ENCODE assay signal across 2 cellular contexts in the genomic region with DNA sequence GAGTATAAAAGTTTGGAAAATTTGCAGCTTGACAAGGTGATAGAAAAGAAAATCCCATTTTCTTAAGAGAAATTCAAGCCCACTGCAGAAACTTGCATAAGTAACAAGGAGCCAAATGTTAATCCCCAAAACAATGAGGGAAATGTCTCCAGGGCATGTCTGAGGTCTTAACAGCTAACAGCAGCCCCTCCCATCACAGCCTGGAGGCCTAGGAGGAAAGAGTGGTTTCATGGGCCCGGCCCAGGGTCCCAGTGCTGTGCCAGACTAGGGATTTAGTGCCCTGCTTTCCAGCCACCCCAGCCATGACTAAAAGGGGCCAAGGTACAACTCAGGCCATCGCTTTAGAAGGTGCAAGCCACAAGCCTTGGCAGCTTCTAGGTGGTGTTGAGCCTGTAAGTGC.
TF ChIP-seq lines count a peak whose summit lies in the region.

No MANE protein-coding gene starts in this region.

TF ChIP-seq in IMR-90, 13 proteins besides CTCF, POLR2A, EP300 and RAD21:
- no peak for TF ChIP-seq ELK1 (IDR thresholded peaks at IDR 0.05; ENCODE audit: borderline replicate concordance, low read depth, low read length)
- TF ChIP-seq MAZ (IDR thresholded peaks at IDR 0.05; ENCODE audit: borderline replicate concordance, low read depth, low read length): no peak
- no peak for TF ChIP-seq SMC3 (IDR thresholded peaks at IDR 0.05; ENCODE audit: low read depth, low read length)
- no peak for TF ChIP-seq RCOR1 (IDR thresholded peaks at IDR 0.05; ENCODE audit: insufficient replicate concordance, low read length)
- TF ChIP-seq CEBPB (IDR thresholded peaks at IDR 0.05; ENCODE audit: low read depth, low read length): no peak
- no peak for TF ChIP-seq FOS (IDR thresholded peaks at IDR 0.05; ENCODE audit: low read depth, low read length)
- TF ChIP-seq RFX5 (IDR thresholded peaks at IDR 0.05; ENCODE audit: low read depth, low read length): no peak
- no peak for TF ChIP-seq BHLHE40 (IDR thresholded peaks at IDR 0.05; ENCODE audit: low read depth, low read length)
- no peak for TF ChIP-seq NFE2L2 (IDR thresholded peaks at IDR 0.05; ENCODE audit: low read depth, low read length)
- no peak for TF ChIP-seq MXI1 (IDR thresholded peaks at IDR 0.05; ENCODE audit: borderline replicate concordance, low read depth, low read length)
- TF ChIP-seq MAFK (IDR thresholded peaks at IDR 0.05; ENCODE audit: low read depth, low read length): no peak
- no peak for TF ChIP-seq USF2 (IDR thresholded peaks at IDR 0.05; ENCODE audit: low read depth, low read length)
- no peak for TF ChIP-seq CHD1 (IDR thresholded peaks at IDR 0.05; ENCODE audit: low read depth, low read length)

TF ChIP-seq in WTC11, 78 proteins besides CTCF, POLR2A, EP300 and RAD21:
- TF ChIP-seq, protein P1, sequence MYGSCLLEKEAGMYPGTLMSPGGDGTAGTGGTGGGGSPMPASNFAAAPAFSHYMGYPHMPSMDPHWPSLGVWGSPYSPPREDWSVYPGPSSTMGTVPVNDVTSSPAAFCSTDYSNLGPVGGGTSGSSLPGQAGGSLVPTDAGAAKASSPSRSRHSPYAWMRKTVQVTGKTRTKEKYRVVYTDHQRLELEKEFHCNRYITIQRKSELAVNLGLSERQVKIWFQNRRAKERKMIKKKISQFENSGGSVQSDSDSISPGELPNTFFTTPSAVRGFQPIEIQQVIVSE (CRISPR knock-in tag; IDR thresholded peaks at IDR 0.05; ENCODE audit: borderline replicate concordance): no peak
- TF ChIP-seq ESRRA (CRISPR knock-in tag; IDR thresholded peaks at IDR 0.05; ENCODE audit: borderline replicate concordance): no peak
- no peak for TF ChIP-seq TEAD1 (CRISPR knock-in tag; IDR thresholded peaks at IDR 0.05)
- no peak for TF ChIP-seq USF2 (CRISPR knock-in tag; IDR thresholded peaks at IDR 0.05)
- TF ChIP-seq USF1 (CRISPR knock-in tag; IDR thresholded peaks at IDR 0.05): no peak
- no peak for TF ChIP-seq SMAD4 (CRISPR knock-in tag; IDR thresholded peaks at IDR 0.05)
- no peak for TF ChIP-seq ZBTB21 (CRISPR knock-in tag; IDR thresholded peaks at IDR 0.05; ENCODE audit: borderline replicate concordance)
- no peak for TF ChIP-seq EMX1 (CRISPR knock-in tag; IDR thresholded peaks at IDR 0.05)
- TF ChIP-seq ZNF121 (CRISPR knock-in tag; IDR thresholded peaks at IDR 0.05): no peak
- no peak for TF ChIP-seq ZSCAN18 (CRISPR knock-in tag; IDR thresholded peaks at IDR 0.05)
- no peak for TF ChIP-seq NR3C1 (CRISPR knock-in tag; conservative IDR thresholded peaks at IDR 0.05; ENCODE audit: low read depth)
- TF ChIP-seq ZNF317 (CRISPR knock-in tag; IDR thresholded peaks at IDR 0.05; ENCODE audit: borderline replicate concordance, low read depth): no peak
- TF ChIP-seq ZMAT4 (CRISPR knock-in tag; IDR thresholded peaks at IDR 0.05): no peak
- no peak for TF ChIP-seq GRHL2 (CRISPR knock-in tag; IDR thresholded peaks at IDR 0.05; ENCODE audit: insufficient replicate concordance, severe bottlenecking)
- TF ChIP-seq TEAD4 (CRISPR knock-in tag; IDR thresholded peaks at IDR 0.05): no peak
